8 cellular contexts compared by ENCODE assay signal in the genomic region with DNA sequence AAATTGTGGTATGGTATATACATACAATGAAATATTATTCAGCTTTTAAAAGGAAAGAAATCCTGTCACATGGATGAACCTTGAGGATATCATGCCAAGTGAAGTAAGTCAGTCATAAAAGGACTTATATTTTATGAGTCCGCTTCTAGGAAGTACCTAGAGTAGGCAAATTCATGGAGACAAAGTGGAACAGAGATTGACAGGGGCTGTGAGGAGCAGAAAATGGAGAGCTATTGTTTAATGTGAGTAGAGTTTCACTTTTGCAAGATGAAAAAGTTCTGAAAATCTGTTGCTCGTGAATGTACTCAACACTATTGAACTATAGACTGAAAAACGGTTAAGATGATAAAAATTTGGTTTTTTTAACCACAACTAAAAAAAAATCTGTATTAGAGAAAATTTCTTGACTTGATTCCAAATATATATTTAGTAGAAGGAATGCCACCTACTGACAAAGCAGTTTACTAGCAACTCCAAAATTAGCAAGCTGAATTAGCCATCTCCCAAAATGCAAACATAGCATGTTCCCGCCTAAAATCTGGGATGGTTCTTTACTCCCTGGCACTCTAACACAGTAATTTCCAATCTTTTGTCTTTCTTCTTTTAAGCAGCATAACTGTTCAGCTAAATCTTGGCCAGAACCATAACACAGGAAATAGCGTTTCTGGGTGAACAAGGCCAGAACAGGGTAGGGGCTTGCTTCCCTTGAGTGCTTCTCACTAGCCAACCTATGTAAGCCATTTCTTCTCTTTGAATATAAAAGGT. TPM values are rescaled to one million over a fixed set of nuclear protein-coding genes. Genes with fewer than 3 reads are reported as not detected.
DNase-seq lines count a peak whose midpoint lies in the region; ATAC-seq, FAIRE-seq and TF ChIP-seq lines count a peak whose summit lies in the region.

No MANE protein-coding gene starts in this region.

- H3K36me3 Mint-ChIP-seq in astrocyte (ENCODE audit: low read depth, unreplicated experiment) (peaks cover 11% of the 10 kb centered on the region), memory B cell (peaks cover 7% of the 10 kb centered on the region)

- H3K4me1 Mint-ChIP-seq in astrocyte (ENCODE audit: low read depth, unreplicated experiment) = peaks cover 18% of the 10 kb centered on the region
- H3K4me1 Mint-ChIP-seq in memory B cell = peaks cover 29% of the 10 kb centered on the region

- H4K20me1 ChIP-seq in BLaER1 = peaks cover 67% of the 10 kb centered on the region
- H4K20me1 ChIP-seq in astrocyte (ENCODE audit: insufficient read depth, low read length) = peaks cover 55% of the 10 kb centered on the region

- peak; percentile 11 for TF ChIP-seq CTCF in astrocyte (IDR thresholded peaks at IDR 0.05; ENCODE audit: insufficient read depth, low read depth, low read length)
- TF ChIP-seq CTCF in GM20000 (IDR thresholded peaks at IDR 0.05; ENCODE audit: extremely low read depth, missing control alignments) = no peak

- no peak overlapping the region for H2AFZ ChIP-seq in astrocyte (ENCODE audit: low read depth, low read length)

- H3K27ac Mint-ChIP-seq in astrocyte (ENCODE audit: unreplicated experiment) (no peak overlapping the region), memory B cell (peak overlapping the region; percentile 100)

- FAIRE-seq in astrocyte (lab: Jason Lieb, UNC) = no peak

- peaks cover 71% of the 10 kb centered on the region for H3K79me2 ChIP-seq in astrocyte (ENCODE audit: insufficient read depth, low read length)

- H3K9me3 Mint-ChIP-seq in astrocyte (ENCODE audit: unreplicated experiment) = no peaks in the 10 kb centered on the region
- no peaks in the 10 kb centered on the region for H3K9me3 Mint-ChIP-seq in memory B cell

- H3K4me2 ChIP-seq in BLaER1 (peak overlapping the region; percentile 86), astrocyte (ENCODE audit: low read length) (peak overlapping the region; percentile 90)

- H3K4me1 ChIP-seq in BLaER1 (peaks cover 43% of the 10 kb centered on the region), HUES6 (ENCODE audit: control insufficient read depth, insufficient read depth, low read length) (peaks cover 7% of the 10 kb centered on the region), astrocyte (ENCODE audit: insufficient read depth, low read length) (peaks cover 7% of the 10 kb centered on the region)

- H3K27ac ChIP-seq in BLaER1 (no peak overlapping the region), HUES6 (ENCODE audit: low read depth, low read length) (no peak overlapping the region), astrocyte (ENCODE audit: low read depth, low read length) (no peak overlapping the region)

- H3K4me3 ChIP-seq in BLaER1 (peak overlapping the region; percentile 86), HUES6 (ENCODE audit: low read depth, low read length) (peak overlapping the region; percentile 97), astrocyte (ENCODE audit: insufficient read depth, low read depth, low read length) (peak overlapping the region; percentile 92)

- H3K4me3 Mint-ChIP-seq in astrocyte (ENCODE audit: unreplicated experiment) (peak overlapping the region; percentile 92), memory B cell (peak overlapping the region; percentile 97)

- H3K27me3 ChIP-seq in BLaER1 = no peaks in the 10 kb centered on the region
- no peaks in the 10 kb centered on the region for H3K27me3 ChIP-seq in HUES6 (ENCODE audit: control insufficient read depth, insufficient read depth, low read length)
- no peaks in the 10 kb centered on the region for H3K27me3 ChIP-seq in astrocyte (ENCODE audit: insufficient read depth, low read length)

- peak overlapping the region; percentile 100 for H3K9ac ChIP-seq in BLaER1
- H3K9ac ChIP-seq in HUES6 (ENCODE audit: low read length) = peak overlapping the region; percentile 100
- H3K9ac ChIP-seq in astrocyte (ENCODE audit: low read length) = peak overlapping the region; percentile 94

- no peak for DNase-seq in astrocyte (ENCODE audit: low read depth)
- DNase-seq in memory B cell (ENCODE audit: low spot score in 2 of 2) = no peak
- no peak for DNase-seq in OCI-M2 (lab: John Stamatoyannopoulos, UW; ENCODE audit: unreplicated experiment)
- DNase-seq in SK-N-DZ (ENCODE audit: low spot score) = no peak
- no peak for DNase-seq in GM20000 (ENCODE audit: low spot score)

- H3K27me3 Mint-ChIP-seq in astrocyte (ENCODE audit: low read depth, unreplicated experiment) (no peaks in the 10 kb centered on the region), memory B cell (no peaks in the 10 kb centered on the region)

- H3K36me3 ChIP-seq in BLaER1 = peaks cover 50% of the 10 kb centered on the region
- peaks cover 36% of the 10 kb centered on the region for H3K36me3 ChIP-seq in HUES6 (ENCODE audit: control insufficient read depth, insufficient read depth, low read length)
- peaks cover 15% of the 10 kb centered on the region for H3K36me3 ChIP-seq in astrocyte (ENCODE audit: insufficient read depth, low read length)

- no peaks in the 10 kb centered on the region for H3K9me3 ChIP-seq in BLaER1
- H3K9me3 ChIP-seq in HUES6 (ENCODE audit: control insufficient read depth, insufficient read depth, low read depth, low read length) = no peaks in the 10 kb centered on the region
- no peaks in the 10 kb centered on the region for H3K9me3 ChIP-seq in astrocyte (ENCODE audit: insufficient read depth, low read depth, low read length)

- ATAC-seq in memory B cell (ENCODE audit: low read depth) (no peak), HG02981 (IDR thresholded peaks at IDR 0.05; ENCODE audit: unreplicated experiment) (no peak)

RNA-seq across cellular contexts. Expression of a gene that starts 1.5 kb away (rescaled TPM):
- total RNA-seq in astrocyte = 92.7 and 105 TPM in 2 replicates
- polyA plus RNA-seq in SK-N-DZ (2014; cell fraction: cytosol; rRNA removed) = 95.2 and 95.4 TPM in 2 replicates
- polyA plus RNA-seq in SK-N-DZ (2014; cell fraction: nucleus; rRNA removed) = 64.4 and 79.8 TPM in 2 replicates

RNA-seq across cellular contexts. Expression of a gene that starts 2.2 kb away (rescaled TPM):
- total RNA-seq in astrocyte = 1.3 and 2.1 TPM in 2 replicates
- 133 and 141 TPM in 2 replicates for polyA plus RNA-seq in SK-N-DZ (2014; cell fraction: cytosol; rRNA removed)
- 183 and 247 TPM in 2 replicates for polyA plus RNA-seq in SK-N-DZ (2014; cell fraction: nucleus; rRNA removed)

RNA-seq across cellular contexts. Expression of a gene that starts 30.0 kb away (rescaled TPM):
- total RNA-seq in astrocyte = 11.9 and 14.5 TPM in 2 replicates
- 109 and 110 TPM in 2 replicates for polyA plus RNA-seq in SK-N-DZ (2014; cell fraction: cytosol; rRNA removed)
- polyA plus RNA-seq in SK-N-DZ (2014; cell fraction: nucleus; rRNA removed) = 39.8 and 45.5 TPM in 2 replicates

RNA-seq across cellular contexts. Expression of a gene that starts 45.2 kb away (rescaled TPM):
- 34.7 and 36.9 TPM in 2 replicates for total RNA-seq in astrocyte
- polyA plus RNA-seq in SK-N-DZ (2014; cell fraction: cytosol; rRNA removed) = 52.4 and 66.8 TPM in 2 replicates
- polyA plus RNA-seq in SK-N-DZ (2014; cell fraction: nucleus; rRNA removed) = 42.5 and 50.9 TPM in 2 replicates

RNA-seq across cellular contexts. Expression of a gene that starts 46.0 kb away (rescaled TPM):
- 31.1 and 31.4 TPM in 2 replicates for total RNA-seq in astrocyte
- 37.0 and 42.3 TPM in 2 replicates for polyA plus RNA-seq in SK-N-DZ (2014; cell fraction: cytosol; rRNA removed)
- polyA plus RNA-seq in SK-N-DZ (2014; cell fraction: nucleus; rRNA removed) = 21.7 and 29.1 TPM in 2 replicates
